Comparison of ENCODE assay signal across 20 cellular contexts in the genomic region with DNA sequence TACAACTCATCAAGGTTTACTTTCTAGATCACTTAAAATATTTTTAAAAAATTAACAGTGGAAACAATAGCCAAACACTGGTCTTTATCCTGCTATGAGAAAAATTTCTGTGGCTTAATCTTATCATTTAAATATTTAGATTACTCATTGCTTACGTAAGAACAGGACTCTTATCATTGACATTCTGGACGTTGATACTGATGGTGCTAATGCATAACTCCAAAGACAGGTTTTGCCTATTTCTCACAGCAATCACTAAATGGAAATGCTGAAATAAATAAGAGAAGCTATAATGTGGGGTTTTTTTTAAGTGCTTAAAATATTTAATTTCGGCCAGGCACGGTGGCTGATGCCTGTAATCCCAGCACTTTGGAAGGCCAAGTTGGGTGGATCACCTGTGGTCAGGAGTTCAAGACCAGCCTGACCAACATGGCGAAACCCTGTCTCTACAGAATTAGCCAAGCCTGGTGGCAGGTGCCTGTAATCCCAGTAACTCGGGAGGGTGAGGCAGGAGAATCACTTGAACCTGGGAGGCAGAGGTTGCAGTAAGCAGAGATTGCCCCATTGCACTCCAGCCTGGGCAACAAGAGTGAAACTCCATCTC.
"Had no signal": no experiment of that assay in that cellular context is flagged by ENCODE, and none has a peak within 500 bp of the region (broad histone marks: within the 10 kb centered on the region; RNA-seq: fewer than 3 reads in every experiment).

No MANE protein-coding gene starts in this region.

- H3K36me3 ChIP-seq: cardiac muscle cell, esophagus squamous epithelium, left lung, prostate gland, right atrium auricular region, thyroid gland had no signal

- DNase-seq: activated CD4-positive, alpha-beta T cell treated with anti-CD3 and anti-CD28 coated beads, Interleukin-2, amount 10 ng/mL, durations not matched to agents 7 days and 5 days; activated CD8-positive, alpha-beta memory T cell treated with anti-CD3 and anti-CD28 coated beads, Interleukin-2, amount 50 U/mL, for 4 hours; activated naive CD4-positive, alpha-beta T cell treated with anti-CD3 and anti-CD28 coated beads for 36 hours; activated T-cell treated with anti-CD3 and anti-CD28 coated beads, Interleukin-2, amount 50 U/mL, for 4 hours; aorta; effector memory CD8-positive, alpha-beta T cell; esophagus squamous epithelium; foreskin melanocyte; left lung; mammary epithelial cell; stimulated activated CD4-positive, alpha-beta T cell treated with anti-CD3 and anti-CD28 coated beads, Interleukin-12 subunit alpha, Interleukin-12 subunit beta, amount 100 ng/mL, for 4 hours; stimulated activated CD4-positive, alpha-beta T cell treated with anti-CD3 and anti-CD28 coated beads, Interleukin-1b, Interleukin-23, amount 100 ng/mL, for 48 hours; stimulated activated CD8-positive, alpha-beta memory T cell treated with anti-CD3 and anti-CD28 coated beads, Interleukin-4, amount 100 ng/mL, for 48 hours; stimulated activated naive CD4-positive, alpha-beta T cell; T-helper 1 cell; T-helper 9 cell; thyroid gland had no signal

- H3K27ac ChIP-seq: cardiac muscle cell, esophagus squamous epithelium, left lung, prostate gland, right atrium auricular region, thyroid gland had no signal

- H3K4me3 ChIP-seq: cardiac muscle cell, esophagus squamous epithelium, left lung, prostate gland, right atrium auricular region, thyroid gland had no signal

- H3K27me3 ChIP-seq: cardiac muscle cell, esophagus squamous epithelium, left lung, right atrium auricular region, thyroid gland had no signal

- ATAC-seq: activated T-cell treated with anti-CD3 and anti-CD28 coated beads, Interleukin-2, amount 50 U/mL, for 4 hours; effector memory CD8-positive, alpha-beta T cell; left lung had no signal

- H3K4me1 ChIP-seq: esophagus squamous epithelium, left lung, prostate gland, right atrium auricular region had no signal

- H3K9me3 ChIP-seq: esophagus squamous epithelium, left lung, prostate gland, right atrium auricular region, thyroid gland had no signal
